21 cellular contexts compared by ENCODE assay signal in the genomic region with DNA sequence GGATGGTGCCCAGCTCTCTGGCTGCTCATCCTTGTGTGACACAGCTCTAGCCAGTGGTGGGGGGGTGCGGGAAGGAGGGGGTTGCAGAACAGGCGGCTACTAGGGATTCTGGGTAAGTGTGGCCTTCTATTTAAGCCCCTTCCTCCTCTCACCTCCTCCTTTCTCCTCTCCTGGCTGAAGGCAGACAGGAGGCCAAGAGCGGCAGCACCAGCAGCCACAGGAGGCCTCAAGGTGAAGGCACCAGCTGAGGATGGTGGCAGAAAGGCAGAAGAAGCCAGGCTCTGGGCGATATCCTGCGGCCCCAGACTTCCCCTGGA.
A peak's percentile ranks its signal among the peaks of the same experiment; 100 is the strongest.
DNase-seq lines count a peak whose midpoint lies in the region; ATAC-seq, FAIRE-seq and TF ChIP-seq lines count a peak whose summit lies in the region.
"Had no signal": no experiment of that assay in that cellular context is flagged by ENCODE, and none has a peak within 500 bp of the region (broad histone marks: within the 10 kb centered on the region; RNA-seq: fewer than 3 reads in every experiment).

No MANE protein-coding gene starts in this region.

- no peaks in the 10 kb centered on the region for H3K36me3 ChIP-seq in BLaER1
- H3K36me3 ChIP-seq in RWPE2 (ENCODE audit: low read depth): no peaks in the 10 kb centered on the region
- H3K36me3 ChIP-seq in hepatocyte (replicated peaks; ENCODE audit: insufficient read depth, low read depth): no peaks in the 10 kb centered on the region
- no peaks in the 10 kb centered on the region for H3K36me3 ChIP-seq in HepG2 (replicated peaks in 1 of 2; ENCODE audit: control insufficient read depth in 1 of 2, insufficient read depth in 2 of 2, low read length in 2 of 2)

- intact Hi-C loops in HepG2 (cut with micrococcal nuclease; ENCODE audit: unreplicated experiment): no loop called here

- no peak for TF ChIP-seq EP300 in HepG2 (IDR thresholded peaks at IDR 0.05; ENCODE audit: low read depth in 2 of 2, low read length in 2 of 2)
- TF ChIP-seq EP300 in HepG2 (CRISPR knock-in tag; IDR thresholded peaks at IDR 0.05; ENCODE audit: borderline replicate concordance): no peak

- no peak for TF ChIP-seq CTCF in RWPE2 (IDR thresholded peaks at IDR 0.05; ENCODE audit: poor library complexity, severe bottlenecking)
- no peak for TF ChIP-seq CTCF in hepatocyte (IDR thresholded peaks at IDR 0.05; ENCODE audit: poor library complexity)
- TF ChIP-seq CTCF in HepG2 (CRISPR knock-in tag; IDR thresholded peaks at IDR 0.05): no peak

- no peak overlapping the region for H3K4me3 Mint-ChIP-seq in natural killer cell treated with Interleukin-12 subunit alpha and Interleukin-12 subunit beta and Interleukin-15 and Interleukin-18, amount 100 ng/mL, for 72 hours
- H3K4me3 Mint-ChIP-seq: CD4-positive, CD25-positive, alpha-beta regulatory T cell; HFFc6; IgD-negative memory B cell; T-helper 1 cell treated with Interleukin-12 subunit alpha and Interleukin-12 subunit beta and Interleukin-4 antibody, amounts not matched to agents 30 μg/mL and 1 μg/mL, for 36 hours had no signal

- no peaks in the 10 kb centered on the region for H3K4me1 Mint-ChIP-seq in natural killer cell treated with Interleukin-12 subunit alpha and Interleukin-12 subunit beta and Interleukin-15 and Interleukin-18, amount 100 ng/mL, for 72 hours (ENCODE audit: low read depth in 2 of 2)
- H3K4me1 Mint-ChIP-seq: CD4-positive, CD25-positive, alpha-beta regulatory T cell; IgD-negative memory B cell had no signal

- in situ Hi-C loops in HepG2 (cut with HindIII; ENCODE audit: extremely low pct_ligation_motif_present, low pct_unique_long_range_greater_than_20kb): no loop called here

- H3K27me3 ChIP-seq in BLaER1: peaks cover 4% of the 10 kb centered on the region; the same call in 1 of the 2 replicates
- peaks cover 22% of the 10 kb centered on the region for H3K27me3 ChIP-seq in RWPE2 (ENCODE audit: insufficient read depth, poor library complexity, severe bottlenecking)
- H3K27me3 ChIP-seq in hepatocyte: no peaks in the 10 kb centered on the region
- H3K27me3 ChIP-seq in HepG2 (ENCODE audit: control insufficient read depth in 1 of 2, insufficient read depth in 2 of 2, low read length in 2 of 2): no peaks in the 10 kb centered on the region

- H3K9me3 ChIP-seq in BLaER1: peaks cover 22% of the 10 kb centered on the region
- H3K9me3 ChIP-seq in RWPE2 (ENCODE audit: severe bottlenecking): no peaks in the 10 kb centered on the region
- H3K9me3 ChIP-seq in hepatocyte (ENCODE audit: low read depth): no peaks in the 10 kb centered on the region
- H3K9me3 ChIP-seq in HepG2 (ENCODE audit: low read length): no peaks in the 10 kb centered on the region; the same call in 1 of the 2 replicates

- H3K4me2 ChIP-seq in BLaER1: peak overlapping the region; percentile 91
- no peak overlapping the region for H3K4me2 ChIP-seq in hepatocyte
- no peak overlapping the region for H3K4me2 ChIP-seq in HepG2 (ENCODE audit: low read depth, low read length)

- H2AFZ ChIP-seq in hepatocyte (no peak overlapping the region), HepG2 (ENCODE audit: low read length) (no peak overlapping the region)

- H3K79me2 ChIP-seq in hepatocyte (no peaks in the 10 kb centered on the region), HepG2 (ENCODE audit: insufficient read depth, low read length) (no peaks in the 10 kb centered on the region)

- POLR2A ChIA-PET in HepG2 (lab: Yijun Ruan, JAX): interaction anchor here (1.9 to 2.2 kb wide), 3 partner anchors 10 to 23 kb away, joined by 5 to 35 read pairs (median 16); no protein-coding TSS in a partner anchor

- no peaks in the 10 kb centered on the region for H3K9me3 Mint-ChIP-seq in natural killer cell treated with Interleukin-12 subunit alpha and Interleukin-12 subunit beta and Interleukin-15 and Interleukin-18, amount 100 ng/mL, for 72 hours

- H3K4me3 ChIP-seq in BLaER1: peak overlapping the region; percentile 45
- H3K4me3 ChIP-seq in RWPE2 (ENCODE audit: severe bottlenecking): no peak overlapping the region
- H3K4me3 ChIP-seq in hepatocyte: no peak overlapping the region
- no peak overlapping the region for H3K4me3 ChIP-seq in HepG2 (replicated peaks in 1 of 3; ENCODE audit: insufficient read depth in 1 of 3, low read depth in 2 of 3, low read length in 3 of 3)

- H3K9me2 ChIP-seq in hepatocyte (replicated peaks; ENCODE audit: insufficient read depth): no peaks in the 10 kb centered on the region

- H3K27ac Mint-ChIP-seq in natural killer cell treated with Interleukin-12 subunit alpha and Interleukin-12 subunit beta and Interleukin-15 and Interleukin-18, amount 100 ng/mL, for 72 hours: no peak overlapping the region
- H3K27ac Mint-ChIP-seq: CD4-positive, CD25-positive, alpha-beta regulatory T cell; HFFc6; IgD-negative memory B cell; T-helper 1 cell treated with Interleukin-12 subunit alpha and Interleukin-12 subunit beta and Interleukin-4 antibody, amounts not matched to agents 30 μg/mL and 1 μg/mL, for 36 hours had no signal

- no peak for TF ChIP-seq POLR2A in HepG2 (IDR thresholded peaks at IDR 0.05; ENCODE audit: insufficient read depth in 1 of 2, low read depth in 2 of 2, low read length in 2 of 2)

- TF ChIP-seq RAD21 in HepG2 (CRISPR knock-in tag; IDR thresholded peaks at IDR 0.05): no peak

- no peak for FAIRE-seq in HepG2 (lab: Jason Lieb, UNC)
- FAIRE-seq: A204.1 had no signal

- H3K27me3 Mint-ChIP-seq in natural killer cell treated with Interleukin-12 subunit alpha and Interleukin-12 subunit beta and Interleukin-15 and Interleukin-18, amount 100 ng/mL, for 72 hours: peaks cover 9 to 14% of the 10 kb centered on the region in 2 donors

- no peaks in the 10 kb centered on the region for H3K36me3 Mint-ChIP-seq in natural killer cell treated with Interleukin-12 subunit alpha and Interleukin-12 subunit beta and Interleukin-15 and Interleukin-18, amount 100 ng/mL, for 72 hours
- H3K36me3 Mint-ChIP-seq: CD4-positive, CD25-positive, alpha-beta regulatory T cell; IgD-negative memory B cell had no signal

- H3K9ac ChIP-seq in BLaER1 (peak overlapping the region; percentile 58; the same call in 1 of the 2 replicates), HepG2 (ENCODE audit: insufficient read depth, low read depth, low read length) (no peak overlapping the region)

- ATAC-seq in RWPE2 (ENCODE audit: low read depth): no peak
- ATAC-seq in natural killer cell treated with Interleukin-12 subunit alpha and Interleukin-12 subunit beta and Interleukin-15 and Interleukin-18, amount 100 ng/mL, for 72 hours: no peak
- no peak for ATAC-seq in HG02852 (IDR thresholded peaks at IDR 0.05; ENCODE audit: unreplicated experiment)
- no peak for ATAC-seq in HepG2

- peak overlapping the region; percentile 82 for H3K27ac ChIP-seq in BLaER1
- H3K27ac ChIP-seq in RWPE2 (ENCODE audit: poor library complexity, severe bottlenecking): no peak overlapping the region
- no peak overlapping the region for H3K27ac ChIP-seq in hepatocyte
- no peak overlapping the region for H3K27ac ChIP-seq in HepG2 (ENCODE audit: extremely low read length, insufficient read depth, low read length)

- no TSS peak for BruUV-seq in HepG2 (replicated peaks; lab: Mats Ljungman, UMichigan)

- 93% methylated on average over 5 of the region's 5 CpGs for WGBS in hepatocyte (ENCODE audit: low lambda C conversion rate, missing lambda C conversion rate)
- 78% methylated on average over 5 of the region's 5 CpGs for WGBS in HepG2 (ENCODE audit: low lambda C conversion rate)

- H3K4me1 ChIP-seq in BLaER1: peaks cover 80% of the 10 kb centered on the region
- no peaks in the 10 kb centered on the region for H3K4me1 ChIP-seq in RWPE2 (ENCODE audit: insufficient read depth, poor library complexity, severe bottlenecking)
- peaks cover 41% of the 10 kb centered on the region for H3K4me1 ChIP-seq in hepatocyte (ENCODE audit: insufficient read depth)
- peaks cover 69% of the 10 kb centered on the region for H3K4me1 ChIP-seq in HepG2 (ENCODE audit: insufficient read depth, low read length)

- H4K20me1 ChIP-seq in BLaER1 (no peaks in the 10 kb centered on the region), hepatocyte (ENCODE audit: insufficient read depth, poor library complexity, severe bottlenecking) (no peaks in the 10 kb centered on the region), HepG2 (ENCODE audit: insufficient read depth, low read length) (no peaks in the 10 kb centered on the region)

- CTCF ChIA-PET in HepG2 (lab: Yijun Ruan, JAX; ENCODE audit: low intra/inter-chr PET ratio, low total read pairs): no interaction called here

- DNase-seq in NCI-H82 (lab: John Stamatoyannopoulos, UW) (peak; percentile 86), NCI-H82 treated with DMSO at 0.1 percent for 48 hours (lab: John Stamatoyannopoulos, UW; ENCODE audit: unreplicated experiment) (no peak), RWPE2 (ENCODE audit: low spot score) (peak; percentile 80), hepatocyte (ENCODE audit: low spot score) (peak; percentile 26), HepG2 (ENCODE audit: low spot score) (no peak)
- no peak for DNase-seq in natural killer cell treated with Interleukin-12 subunit alpha and Interleukin-12 subunit beta and Interleukin-15 and Interleukin-18, amount 100 ng/mL, for 72 hours (ENCODE audit: low spot score)
- DNase-seq: CD4-positive, CD25-positive, alpha-beta regulatory T cell; H7; HFFc6; MV-4-11; NCI-H1417; NCI-H187 treated with DMSO at 0.1 percent for 48 hours; NCI-H226; NCI-H510A treated with DMSO at 0.1 percent for 48 hours; NCI-H748 treated with DMSO at 0.1 percent for 48 hours; SHP77 treated with DMSO at 0.1 percent for 48 hours had no signal

TF ChIP-seq in HepG2, 621 proteins besides CTCF, POLR2A, EP300 and RAD21 (continues in another document):
- TF ChIP-seq RFX1 (IDR thresholded peaks at IDR 0.05) (no peak), ZNF263 (CRISPR knock-in tag; IDR thresholded peaks at IDR 0.05) (no peak), MED1 (CRISPR knock-in tag; IDR thresholded peaks at IDR 0.05) (no peak), SIX1 (CRISPR knock-in tag; IDR thresholded peaks at IDR 0.05; ENCODE audit: borderline replicate concordance) (no peak), ZNF883 (CRISPR knock-in tag; IDR thresholded peaks at IDR 0.05; ENCODE audit: not compliant biosample characterization) (no peak), SIN3B (IDR thresholded peaks at IDR 0.05; ENCODE audit: low read length) (no peak), ZBTB20 (CRISPR knock-in tag; IDR thresholded peaks at IDR 0.05; ENCODE audit: borderline replicate concordance, low read depth) (no peak), CHD2 (IDR thresholded peaks at IDR 0.05; ENCODE audit: low read depth, low read length) (no peak)

Comparison
In these comparisons a context has a peak if more than half of its experiments do, and no peak if none do; other contexts are left out.
1. DNase-seq: peak in NCI-H82 (single experiment), RWPE2 (single experiment) and hepatocyte (single experiment); none in NCI-H82 treated with DMSO at 0.1 percent for 48 hours (single experiment), natural killer cell treated with Interleukin-12 subunit alpha and Interleukin-12 subunit beta and Interleukin-15 and Interleukin-18, amount 100 ng/mL, for 72 hours (single experiment) and HepG2 (single experiment).